ENCODE assay signal across 8 cellular contexts in the genomic region with DNA sequence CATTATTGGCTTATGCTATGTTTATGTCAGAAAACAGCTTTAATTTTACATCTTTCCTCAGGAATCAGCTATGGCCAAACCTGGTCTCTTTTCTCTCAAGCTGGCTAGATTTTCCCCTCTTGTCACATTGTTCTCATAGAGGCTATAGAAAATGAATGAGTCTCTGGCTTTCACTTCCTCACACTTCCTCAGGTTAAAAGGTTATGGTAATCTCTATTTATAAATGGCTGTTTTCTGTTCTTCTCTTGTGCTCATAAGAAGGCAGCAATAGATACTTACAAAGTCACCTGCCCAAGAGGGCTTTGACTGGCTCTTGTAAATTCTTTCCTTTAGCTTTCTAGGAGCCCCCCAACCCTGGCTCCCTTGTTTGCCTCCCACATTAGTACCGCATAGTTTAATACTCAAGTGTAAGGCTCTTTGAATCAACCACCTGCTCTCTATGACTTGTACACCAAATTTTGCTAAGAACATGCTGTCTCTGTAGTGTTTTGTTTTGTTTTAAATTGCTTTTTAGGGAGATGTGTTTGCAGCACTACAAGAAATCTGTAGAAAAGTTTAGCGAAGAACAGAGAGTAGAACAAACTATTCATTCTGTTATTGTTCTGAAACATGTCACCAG.
A peak's percentile ranks its signal among the peaks of the same experiment; 100 is the strongest.
DNase-seq lines count a peak whose midpoint lies in the region; ATAC-seq lines count a peak whose summit lies in the region.

No MANE protein-coding gene starts in this region.

- H3K4me1 Mint-ChIP-seq in activated naive CD8-positive, alpha-beta T cell treated with anti-CD3 and anti-CD28 coated beads, Interleukin-2, amount 50 U/mL, for 24 hours, result no peaks in the 10 kb centered on the region
- H3K4me1 Mint-ChIP-seq in activated naive CD8-positive, alpha-beta T cell treated with anti-CD3 and anti-CD28 coated beads for 36 hours, result no peaks in the 10 kb centered on the region
- peaks cover 15% of the 10 kb centered on the region for H3K4me1 Mint-ChIP-seq in stimulated activated memory B cell treated with anti-CD40 and anti-IgM and Interleukin-4, amounts not matched to agents 10 μg/mL and 1 μg/mL and 100 μg/mL, for 72 hours

- no peak for ATAC-seq in activated naive CD8-positive, alpha-beta T cell treated with anti-CD3 and anti-CD28 coated beads, Interleukin-2, amount 50 U/mL, for 24 hours
- peak; percentile 99 for ATAC-seq in HG02870 (IDR thresholded peaks at IDR 0.05; ENCODE audit: unreplicated experiment)
- peak; percentile 96 for ATAC-seq in stimulated activated memory B cell treated with anti-CD40 and anti-IgM and Interleukin-4, amounts not matched to agents 10 μg/mL and 1 μg/mL and 100 μg/mL, for 72 hours

- no peak for DNase-seq in activated naive CD8-positive, alpha-beta T cell treated with anti-CD3 and anti-CD28 coated beads, Interleukin-2, amount 50 U/mL, for 24 hours
- no peak for DNase-seq in activated naive CD8-positive, alpha-beta T cell treated with anti-CD3 and anti-CD28 coated beads for 36 hours
- DNase-seq in NCI-H1417 (lab: John Stamatoyannopoulos, UW) (peak; percentile 58 to 87 (median 71)), GM03348 (ENCODE audit: low spot score) (no peak), hepatic stellate cell (ENCODE audit: low spot score) (no peak), T-helper 1 cell (no peak)

- H3K4me3 Mint-ChIP-seq in activated naive CD8-positive, alpha-beta T cell treated with anti-CD3 and anti-CD28 coated beads, Interleukin-2, amount 50 U/mL, for 24 hours, result no peak overlapping the region
- H3K4me3 Mint-ChIP-seq in activated naive CD8-positive, alpha-beta T cell treated with anti-CD3 and anti-CD28 coated beads for 36 hours, result no peak overlapping the region
- H3K4me3 Mint-ChIP-seq in stimulated activated memory B cell treated with anti-CD40 and anti-IgM and Interleukin-4, amounts not matched to agents 10 μg/mL and 1 μg/mL and 100 μg/mL, for 72 hours, result no peak overlapping the region

- peak overlapping the region; percentile 22 for H3K27ac Mint-ChIP-seq in activated naive CD8-positive, alpha-beta T cell treated with anti-CD3 and anti-CD28 coated beads, Interleukin-2, amount 50 U/mL, for 24 hours
- H3K27ac Mint-ChIP-seq in activated naive CD8-positive, alpha-beta T cell treated with anti-CD3 and anti-CD28 coated beads for 36 hours, result no peak overlapping the region
- H3K27ac Mint-ChIP-seq in stimulated activated memory B cell treated with anti-CD40 and anti-IgM and Interleukin-4, amounts not matched to agents 10 μg/mL and 1 μg/mL and 100 μg/mL, for 72 hours, result no peak overlapping the region

- H3K9me3 Mint-ChIP-seq in activated naive CD8-positive, alpha-beta T cell treated with anti-CD3 and anti-CD28 coated beads, Interleukin-2, amount 50 U/mL, for 24 hours, result no peaks in the 10 kb centered on the region
- H3K9me3 Mint-ChIP-seq in activated naive CD8-positive, alpha-beta T cell treated with anti-CD3 and anti-CD28 coated beads for 36 hours, result no peaks in the 10 kb centered on the region
- no peaks in the 10 kb centered on the region for H3K9me3 Mint-ChIP-seq in stimulated activated memory B cell treated with anti-CD40 and anti-IgM and Interleukin-4, amounts not matched to agents 10 μg/mL and 1 μg/mL and 100 μg/mL, for 72 hours

- no peaks in the 10 kb centered on the region for H3K36me3 Mint-ChIP-seq in activated naive CD8-positive, alpha-beta T cell treated with anti-CD3 and anti-CD28 coated beads, Interleukin-2, amount 50 U/mL, for 24 hours (ENCODE audit: low read depth)
- no peaks in the 10 kb centered on the region for H3K36me3 Mint-ChIP-seq in activated naive CD8-positive, alpha-beta T cell treated with anti-CD3 and anti-CD28 coated beads for 36 hours
- no peaks in the 10 kb centered on the region for H3K36me3 Mint-ChIP-seq in stimulated activated memory B cell treated with anti-CD40 and anti-IgM and Interleukin-4, amounts not matched to agents 10 μg/mL and 1 μg/mL and 100 μg/mL, for 72 hours

- no peaks in the 10 kb centered on the region for H3K27me3 Mint-ChIP-seq in activated naive CD8-positive, alpha-beta T cell treated with anti-CD3 and anti-CD28 coated beads, Interleukin-2, amount 50 U/mL, for 24 hours
- peaks cover 4% of the 10 kb centered on the region for H3K27me3 Mint-ChIP-seq in activated naive CD8-positive, alpha-beta T cell treated with anti-CD3 and anti-CD28 coated beads for 36 hours
- H3K27me3 Mint-ChIP-seq in stimulated activated memory B cell treated with anti-CD40 and anti-IgM and Interleukin-4, amounts not matched to agents 10 μg/mL and 1 μg/mL and 100 μg/mL, for 72 hours, result no peaks in the 10 kb centered on the region

Comparison
In these comparisons a context has a peak if more than half of its experiments do, and no peak if none do; other contexts are left out.
1. DNase-seq: peak in NCI-H1417 (3 of 3); none in activated naive CD8-positive, alpha-beta T cell treated with anti-CD3 and anti-CD28 coated beads, Interleukin-2, amount 50 U/mL, for 24 hours (single experiment), activated naive CD8-positive, alpha-beta T cell treated with anti-CD3 and anti-CD28 coated beads for 36 hours (single experiment), GM03348 (single experiment), hepatic stellate cell (single experiment) and T-helper 1 cell (0 of 5).